29 cellular contexts compared by ENCODE assay signal in genomic region chr10:37268266-37268665, GRCh38.
"Had no signal": no experiment of that assay in that cellular context is flagged by ENCODE, and none has a peak within 500 bp of the region (broad histone marks: within the 10 kb centered on the region; RNA-seq: fewer than 3 reads in every experiment).

No MANE protein-coding gene starts in this region.

- H3K9me3 ChIP-seq: colonic mucosa, esophagus muscularis mucosa, gastrocnemius medialis, gastroesophageal sphincter, heart left ventricle had no signal

- FAIRE-seq: colon, endometrium, endothelial cell of umbilical vein, frontal cortex had no signal

- H3K4me3 ChIP-seq: colonic mucosa, coronary artery, dorsolateral prefrontal cortex, esophagus muscularis mucosa, esophagus squamous epithelium, gastrocnemius medialis, gastroesophageal sphincter, heart left ventricle, heart right ventricle had no signal

- H3K4me1 ChIP-seq: colonic mucosa, esophagus muscularis mucosa, esophagus squamous epithelium, foreskin keratinocyte, gastrocnemius medialis, gastroesophageal sphincter, heart left ventricle, heart right ventricle had no signal

- H3K36me3 ChIP-seq: colonic mucosa, esophagus muscularis mucosa, esophagus squamous epithelium, gastrocnemius medialis, gastroesophageal sphincter, heart left ventricle, heart right ventricle had no signal

- DNase-seq: colonic mucosa; cortex of kidney; dermis blood vessel endothelial cell; dorsolateral prefrontal cortex; effector CD4-positive, alpha-beta T cell; effector CD8-positive, alpha-beta T cell; effector memory CD4-positive, alpha-beta T cell; effector memory CD8-positive, alpha-beta T cell; endodermal cell; erythroblast; esophagus squamous epithelium; foreskin fibroblast; foreskin keratinocyte; foreskin melanocyte; gastrocnemius medialis; glutamatergic neuron; head of caudate nucleus; heart left ventricle; heart right ventricle had no signal

- H3K27me3 Mint-ChIP-seq: dendritic cell treated with granulocyte-macrophage colony-stimulating factor and Interleukin-4, amounts not matched to agents 40 ng/mL and 50 ng/mL, for 4 days; effector memory CD8-positive, alpha-beta T cell had no signal

- H3K4me3 Mint-ChIP-seq: dendritic cell treated with granulocyte-macrophage colony-stimulating factor and Interleukin-4, amounts not matched to agents 40 ng/mL and 50 ng/mL, for 4 days; effector memory CD8-positive, alpha-beta T cell; endodermal cell had no signal

- H3K27me3 ChIP-seq: colonic mucosa, esophagus muscularis mucosa, esophagus squamous epithelium, foreskin keratinocyte, gastrocnemius medialis, gastroesophageal sphincter, heart left ventricle had no signal

- H3K27ac Mint-ChIP-seq: dendritic cell treated with granulocyte-macrophage colony-stimulating factor and Interleukin-4, amounts not matched to agents 40 ng/mL and 50 ng/mL, for 4 days; effector memory CD8-positive, alpha-beta T cell; endodermal cell had no signal

- H3K27ac ChIP-seq: colonic mucosa, coronary artery, dorsolateral prefrontal cortex, epithelial cell of prostate, esophagus muscularis mucosa, esophagus squamous epithelium, foreskin keratinocyte, gastrocnemius medialis, gastroesophageal sphincter, heart left ventricle, heart right ventricle had no signal

- ATAC-seq: effector memory CD8-positive, alpha-beta T cell; esophagus mucosa; foreskin keratinocyte; gastrocnemius medialis; gastroesophageal sphincter; heart left ventricle; heart right ventricle had no signal

- H3K4me1 Mint-ChIP-seq: endodermal cell had no signal
